1 cellular context compared by ENCODE assay signal in the genomic region with DNA sequence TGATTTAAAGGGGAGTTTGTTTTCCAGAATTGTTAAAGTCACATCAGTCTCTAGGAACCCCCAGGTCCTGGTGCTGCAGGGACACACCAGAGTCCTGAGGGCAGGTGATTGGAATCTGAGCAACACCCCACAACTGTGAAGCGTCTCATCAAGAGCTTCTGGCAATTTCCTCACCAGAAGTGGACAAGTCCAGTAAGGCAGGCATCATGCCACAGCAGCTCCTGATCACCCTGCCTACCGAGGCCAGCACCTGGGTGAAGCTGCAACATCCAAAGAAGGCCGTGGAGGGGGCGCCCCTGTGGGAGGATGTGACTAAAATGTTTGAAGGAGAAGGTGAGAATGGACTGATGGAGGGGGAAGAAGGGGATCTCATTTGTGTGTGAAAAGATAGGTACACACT.
TF ChIP-seq lines count a peak whose summit lies in the region.

No MANE protein-coding gene starts in this region.

TF ChIP-seq in WTC11, 78 proteins besides CTCF, POLR2A, EP300 and RAD21:
- no peak for TF ChIP-seq JUN (CRISPR knock-in tag; IDR thresholded peaks at IDR 0.05)
- no peak for TF ChIP-seq NFYB (CRISPR knock-in tag; conservative IDR thresholded peaks at IDR 0.05; ENCODE audit: low read depth)
- TF ChIP-seq, protein P1, sequence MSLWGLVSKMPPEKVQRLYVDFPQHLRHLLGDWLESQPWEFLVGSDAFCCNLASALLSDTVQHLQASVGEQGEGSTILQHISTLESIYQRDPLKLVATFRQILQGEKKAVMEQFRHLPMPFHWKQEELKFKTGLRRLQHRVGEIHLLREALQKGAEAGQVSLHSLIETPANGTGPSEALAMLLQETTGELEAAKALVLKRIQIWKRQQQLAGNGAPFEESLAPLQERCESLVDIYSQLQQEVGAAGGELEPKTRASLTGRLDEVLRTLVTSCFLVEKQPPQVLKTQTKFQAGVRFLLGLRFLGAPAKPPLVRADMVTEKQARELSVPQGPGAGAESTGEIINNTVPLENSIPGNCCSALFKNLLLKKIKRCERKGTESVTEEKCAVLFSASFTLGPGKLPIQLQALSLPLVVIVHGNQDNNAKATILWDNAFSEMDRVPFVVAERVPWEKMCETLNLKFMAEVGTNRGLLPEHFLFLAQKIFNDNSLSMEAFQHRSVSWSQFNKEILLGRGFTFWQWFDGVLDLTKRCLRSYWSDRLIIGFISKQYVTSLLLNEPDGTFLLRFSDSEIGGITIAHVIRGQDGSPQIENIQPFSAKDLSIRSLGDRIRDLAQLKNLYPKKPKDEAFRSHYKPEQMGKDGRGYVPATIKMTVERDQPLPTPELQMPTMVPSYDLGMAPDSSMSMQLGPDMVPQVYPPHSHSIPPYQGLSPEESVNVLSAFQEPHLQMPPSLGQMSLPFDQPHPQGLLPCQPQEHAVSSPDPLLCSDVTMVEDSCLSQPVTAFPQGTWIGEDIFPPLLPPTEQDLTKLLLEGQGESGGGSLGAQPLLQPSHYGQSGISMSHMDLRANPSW (CRISPR knock-in tag; conservative IDR thresholded peaks at IDR 0.05; ENCODE audit: low read depth), result no peak
- TF ChIP-seq ZNF232 (CRISPR knock-in tag; IDR thresholded peaks at IDR 0.05), result no peak
- TF ChIP-seq, protein P2, sequence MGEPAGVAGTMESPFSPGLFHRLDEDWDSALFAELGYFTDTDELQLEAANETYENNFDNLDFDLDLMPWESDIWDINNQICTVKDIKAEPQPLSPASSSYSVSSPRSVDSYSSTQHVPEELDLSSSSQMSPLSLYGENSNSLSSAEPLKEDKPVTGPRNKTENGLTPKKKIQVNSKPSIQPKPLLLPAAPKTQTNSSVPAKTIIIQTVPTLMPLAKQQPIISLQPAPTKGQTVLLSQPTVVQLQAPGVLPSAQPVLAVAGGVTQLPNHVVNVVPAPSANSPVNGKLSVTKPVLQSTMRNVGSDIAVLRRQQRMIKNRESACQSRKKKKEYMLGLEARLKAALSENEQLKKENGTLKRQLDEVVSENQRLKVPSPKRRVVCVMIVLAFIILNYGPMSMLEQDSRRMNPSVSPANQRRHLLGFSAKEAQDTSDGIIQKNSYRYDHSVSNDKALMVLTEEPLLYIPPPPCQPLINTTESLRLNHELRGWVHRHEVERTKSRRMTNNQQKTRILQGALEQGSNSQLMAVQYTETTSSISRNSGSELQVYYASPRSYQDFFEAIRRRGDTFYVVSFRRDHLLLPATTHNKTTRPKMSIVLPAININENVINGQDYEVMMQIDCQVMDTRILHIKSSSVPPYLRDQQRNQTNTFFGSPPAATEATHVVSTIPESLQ (CRISPR knock-in tag; IDR thresholded peaks at IDR 0.05), result no peak
- TF ChIP-seq EMX1 (CRISPR knock-in tag; IDR thresholded peaks at IDR 0.05), result no peak
- TF ChIP-seq, protein P3, sequence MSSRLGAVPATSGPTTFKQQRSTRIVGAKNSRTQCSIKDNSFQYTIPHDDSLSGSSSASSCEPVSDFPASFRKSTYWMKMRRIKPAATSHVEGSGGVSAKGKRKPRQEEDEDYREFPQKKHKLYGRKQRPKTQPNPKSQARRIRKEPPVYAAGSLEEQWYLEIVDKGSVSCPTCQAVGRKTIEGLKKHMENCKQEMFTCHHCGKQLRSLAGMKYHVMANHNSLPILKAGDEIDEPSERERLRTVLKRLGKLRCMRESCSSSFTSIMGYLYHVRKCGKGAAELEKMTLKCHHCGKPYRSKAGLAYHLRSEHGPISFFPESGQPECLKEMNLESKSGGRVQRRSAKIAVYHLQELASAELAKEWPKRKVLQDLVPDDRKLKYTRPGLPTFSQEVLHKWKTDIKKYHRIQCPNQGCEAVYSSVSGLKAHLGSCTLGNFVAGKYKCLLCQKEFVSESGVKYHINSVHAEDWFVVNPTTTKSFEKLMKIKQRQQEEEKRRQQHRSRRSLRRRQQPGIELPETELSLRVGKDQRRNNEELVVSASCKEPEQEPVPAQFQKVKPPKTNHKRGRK (CRISPR knock-in tag; IDR thresholded peaks at IDR 0.05; ENCODE audit: borderline replicate concordance), result no peak
- TF ChIP-seq OVOL2 (CRISPR knock-in tag; IDR thresholded peaks at IDR 0.05; ENCODE audit: borderline replicate concordance), result no peak
- no peak for TF ChIP-seq ZNF263 (CRISPR knock-in tag; IDR thresholded peaks at IDR 0.05; ENCODE audit: low read depth)
- no peak for TF ChIP-seq NR2C2 (CRISPR knock-in tag; IDR thresholded peaks at IDR 0.05)
- TF ChIP-seq ESRRA (CRISPR knock-in tag; IDR thresholded peaks at IDR 0.05; ENCODE audit: borderline replicate concordance), result no peak
- no peak for TF ChIP-seq GABPB1 (CRISPR knock-in tag; IDR thresholded peaks at IDR 0.05)
- no peak for TF ChIP-seq SMAD3 (CRISPR knock-in tag; IDR thresholded peaks at IDR 0.05; ENCODE audit: borderline replicate concordance)
- TF ChIP-seq, protein P4, sequence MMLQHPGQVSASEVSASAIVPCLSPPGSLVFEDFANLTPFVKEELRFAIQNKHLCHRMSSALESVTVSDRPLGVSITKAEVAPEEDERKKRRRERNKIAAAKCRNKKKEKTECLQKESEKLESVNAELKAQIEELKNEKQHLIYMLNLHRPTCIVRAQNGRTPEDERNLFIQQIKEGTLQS (CRISPR knock-in tag; conservative IDR thresholded peaks at IDR 0.05), result no peak
- TF ChIP-seq, protein P5, sequence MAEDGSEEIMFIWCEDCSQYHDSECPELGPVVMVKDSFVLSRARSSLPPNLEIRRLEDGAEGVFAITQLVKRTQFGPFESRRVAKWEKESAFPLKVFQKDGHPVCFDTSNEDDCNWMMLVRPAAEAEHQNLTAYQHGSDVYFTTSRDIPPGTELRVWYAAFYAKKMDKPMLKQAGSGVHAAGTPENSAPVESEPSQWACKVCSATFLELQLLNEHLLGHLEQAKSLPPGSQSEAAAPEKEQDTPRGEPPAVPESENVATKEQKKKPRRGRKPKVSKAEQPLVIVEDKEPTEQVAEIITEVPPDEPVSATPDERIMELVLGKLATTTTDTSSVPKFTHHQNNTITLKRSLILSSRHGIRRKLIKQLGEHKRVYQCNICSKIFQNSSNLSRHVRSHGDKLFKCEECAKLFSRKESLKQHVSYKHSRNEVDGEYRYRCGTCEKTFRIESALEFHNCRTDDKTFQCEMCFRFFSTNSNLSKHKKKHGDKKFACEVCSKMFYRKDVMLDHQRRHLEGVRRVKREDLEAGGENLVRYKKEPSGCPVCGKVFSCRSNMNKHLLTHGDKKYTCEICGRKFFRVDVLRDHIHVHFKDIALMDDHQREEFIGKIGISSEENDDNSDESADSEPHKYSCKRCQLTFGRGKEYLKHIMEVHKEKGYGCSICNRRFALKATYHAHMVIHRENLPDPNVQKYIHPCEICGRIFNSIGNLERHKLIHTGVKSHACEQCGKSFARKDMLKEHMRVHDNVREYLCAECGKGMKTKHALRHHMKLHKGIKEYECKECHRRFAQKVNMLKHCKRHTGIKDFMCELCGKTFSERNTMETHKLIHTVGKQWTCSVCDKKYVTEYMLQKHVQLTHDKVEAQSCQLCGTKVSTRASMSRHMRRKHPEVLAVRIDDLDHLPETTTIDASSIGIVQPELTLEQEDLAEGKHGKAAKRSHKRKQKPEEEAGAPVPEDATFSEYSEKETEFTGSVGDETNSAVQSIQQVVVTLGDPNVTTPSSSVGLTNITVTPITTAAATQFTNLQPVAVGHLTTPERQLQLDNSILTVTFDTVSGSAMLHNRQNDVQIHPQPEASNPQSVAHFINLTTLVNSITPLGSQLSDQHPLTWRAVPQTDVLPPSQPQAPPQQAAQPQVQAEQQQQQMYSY (CRISPR knock-in tag; IDR thresholded peaks at IDR 0.05), result no peak
- TF ChIP-seq, protein P6, sequence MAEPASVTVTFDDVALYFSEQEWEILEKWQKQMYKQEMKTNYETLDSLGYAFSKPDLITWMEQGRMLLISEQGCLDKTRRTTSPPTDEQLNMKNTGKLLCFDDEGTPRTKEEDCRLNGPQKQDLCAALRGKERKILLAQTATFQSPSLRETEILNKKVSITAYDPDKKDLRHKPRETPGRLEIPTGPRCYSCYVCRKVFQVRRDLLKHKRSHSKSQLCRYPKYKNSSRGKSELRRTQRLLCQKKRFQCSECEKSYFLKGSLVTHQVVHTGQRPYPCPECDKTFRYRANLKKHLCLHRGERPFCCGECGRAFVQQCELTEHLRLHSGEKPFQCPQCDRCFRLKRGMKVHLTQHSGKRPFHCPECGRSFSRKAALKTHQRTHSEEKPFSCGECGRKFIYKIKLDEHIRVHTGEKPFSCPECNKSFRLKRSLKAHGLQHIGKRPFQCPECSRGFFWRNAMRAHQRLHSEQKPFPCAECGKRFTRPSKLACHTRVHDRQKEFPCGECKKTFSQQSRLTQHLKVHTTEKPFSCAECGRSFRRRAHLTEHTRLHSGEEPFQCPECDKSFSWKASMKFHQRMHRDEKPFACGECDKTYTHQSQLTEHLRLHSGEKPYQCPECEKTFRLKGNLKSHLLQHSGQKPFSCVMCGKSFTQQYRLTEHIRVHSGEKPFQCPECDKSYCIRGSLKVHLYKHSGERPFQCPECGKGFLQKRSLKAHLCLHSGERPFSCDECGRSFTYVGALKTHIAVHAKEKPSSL (CRISPR knock-in tag; conservative IDR thresholded peaks at IDR 0.05), result no peak
- TF ChIP-seq, protein P7, sequence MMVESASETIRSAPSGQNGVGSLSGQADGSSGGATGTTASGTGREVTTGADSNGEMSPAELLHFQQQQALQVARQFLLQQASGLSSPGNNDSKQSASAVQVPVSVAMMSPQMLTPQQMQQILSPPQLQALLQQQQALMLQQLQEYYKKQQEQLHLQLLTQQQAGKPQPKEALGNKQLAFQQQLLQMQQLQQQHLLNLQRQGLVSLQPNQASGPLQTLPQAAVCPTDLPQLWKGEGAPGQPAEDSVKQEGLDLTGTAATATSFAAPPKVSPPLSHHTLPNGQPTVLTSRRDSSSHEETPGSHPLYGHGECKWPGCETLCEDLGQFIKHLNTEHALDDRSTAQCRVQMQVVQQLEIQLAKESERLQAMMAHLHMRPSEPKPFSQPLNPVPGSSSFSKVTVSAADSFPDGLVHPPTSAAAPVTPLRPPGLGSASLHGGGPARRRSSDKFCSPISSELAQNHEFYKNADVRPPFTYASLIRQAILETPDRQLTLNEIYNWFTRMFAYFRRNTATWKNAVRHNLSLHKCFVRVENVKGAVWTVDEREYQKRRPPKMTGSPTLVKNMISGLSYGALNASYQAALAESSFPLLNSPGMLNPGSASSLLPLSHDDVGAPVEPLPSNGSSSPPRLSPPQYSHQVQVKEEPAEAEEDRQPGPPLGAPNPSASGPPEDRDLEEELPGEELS (CRISPR knock-in tag; IDR thresholded peaks at IDR 0.05), result no peak
- TF ChIP-seq, protein P8, sequence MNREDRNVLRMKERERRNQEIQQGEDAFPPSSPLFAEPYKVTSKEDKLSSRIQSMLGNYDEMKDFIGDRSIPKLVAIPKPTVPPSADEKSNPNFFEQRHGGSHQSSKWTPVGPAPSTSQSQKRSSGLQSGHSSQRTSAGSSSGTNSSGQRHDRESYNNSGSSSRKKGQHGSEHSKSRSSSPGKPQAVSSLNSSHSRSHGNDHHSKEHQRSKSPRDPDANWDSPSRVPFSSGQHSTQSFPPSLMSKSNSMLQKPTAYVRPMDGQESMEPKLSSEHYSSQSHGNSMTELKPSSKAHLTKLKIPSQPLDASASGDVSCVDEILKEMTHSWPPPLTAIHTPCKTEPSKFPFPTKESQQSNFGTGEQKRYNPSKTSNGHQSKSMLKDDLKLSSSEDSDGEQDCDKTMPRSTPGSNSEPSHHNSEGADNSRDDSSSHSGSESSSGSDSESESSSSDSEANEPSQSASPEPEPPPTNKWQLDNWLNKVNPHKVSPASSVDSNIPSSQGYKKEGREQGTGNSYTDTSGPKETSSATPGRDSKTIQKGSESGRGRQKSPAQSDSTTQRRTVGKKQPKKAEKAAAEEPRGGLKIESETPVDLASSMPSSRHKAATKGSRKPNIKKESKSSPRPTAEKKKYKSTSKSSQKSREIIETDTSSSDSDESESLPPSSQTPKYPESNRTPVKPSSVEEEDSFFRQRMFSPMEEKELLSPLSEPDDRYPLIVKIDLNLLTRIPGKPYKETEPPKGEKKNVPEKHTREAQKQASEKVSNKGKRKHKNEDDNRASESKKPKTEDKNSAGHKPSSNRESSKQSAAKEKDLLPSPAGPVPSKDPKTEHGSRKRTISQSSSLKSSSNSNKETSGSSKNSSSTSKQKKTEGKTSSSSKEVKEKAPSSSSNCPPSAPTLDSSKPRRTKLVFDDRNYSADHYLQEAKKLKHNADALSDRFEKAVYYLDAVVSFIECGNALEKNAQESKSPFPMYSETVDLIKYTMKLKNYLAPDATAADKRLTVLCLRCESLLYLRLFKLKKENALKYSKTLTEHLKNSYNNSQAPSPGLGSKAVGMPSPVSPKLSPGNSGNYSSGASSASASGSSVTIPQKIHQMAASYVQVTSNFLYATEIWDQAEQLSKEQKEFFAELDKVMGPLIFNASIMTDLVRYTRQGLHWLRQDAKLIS (CRISPR knock-in tag; IDR thresholded peaks at IDR 0.05; ENCODE audit: borderline replicate concordance), result no peak
- TF ChIP-seq FOXJ3 (CRISPR knock-in tag; IDR thresholded peaks at IDR 0.05; ENCODE audit: borderline replicate concordance), result no peak
- TF ChIP-seq, protein P9, sequence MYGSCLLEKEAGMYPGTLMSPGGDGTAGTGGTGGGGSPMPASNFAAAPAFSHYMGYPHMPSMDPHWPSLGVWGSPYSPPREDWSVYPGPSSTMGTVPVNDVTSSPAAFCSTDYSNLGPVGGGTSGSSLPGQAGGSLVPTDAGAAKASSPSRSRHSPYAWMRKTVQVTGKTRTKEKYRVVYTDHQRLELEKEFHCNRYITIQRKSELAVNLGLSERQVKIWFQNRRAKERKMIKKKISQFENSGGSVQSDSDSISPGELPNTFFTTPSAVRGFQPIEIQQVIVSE (CRISPR knock-in tag; IDR thresholded peaks at IDR 0.05; ENCODE audit: borderline replicate concordance), result no peak
